ENCODE assay signal across 8 cellular contexts in the genomic region with DNA sequence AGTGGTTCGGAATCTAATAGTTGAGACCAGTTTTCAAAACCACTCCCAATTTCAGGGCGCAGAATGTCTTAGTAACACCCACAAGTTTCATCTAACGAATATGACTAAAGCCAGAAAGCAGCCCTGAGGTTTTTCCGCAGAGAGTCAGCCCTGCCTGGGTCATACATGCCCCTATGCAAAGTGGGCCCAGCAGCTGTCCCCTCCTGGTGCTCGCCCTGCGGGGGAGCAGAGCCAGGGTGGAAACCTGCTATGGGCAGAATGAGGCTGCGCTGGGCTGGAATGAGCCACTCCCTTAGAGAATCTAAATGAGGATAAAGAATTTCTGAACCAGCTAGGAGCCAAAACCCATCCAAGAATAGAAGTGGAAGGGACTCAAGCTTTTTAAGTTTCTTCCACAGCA.
DNase-seq lines count a peak whose midpoint lies in the region; ATAC-seq and TF ChIP-seq lines count a peak whose summit lies in the region.
"Not testable (repeated sequence)": the region's sequence is repeated elsewhere in the genome, so short reads cannot be mapped to it uniquely, and the experiment has no call there.

No MANE protein-coding gene starts in this region.

- not testable (repeated sequence) for H3K9me3 ChIP-seq in mucosa of descending colon

- peak overlapping the region; percentile 68 for H3K27ac Mint-ChIP-seq in activated CD4-positive, alpha-beta T cell treated with anti-CD3 and anti-CD28 coated beads for 36 hours
- H3K27ac Mint-ChIP-seq in activated T-helper 2 cell treated with anti-CD3 and anti-CD28 coated beads, Interferon-gamma antibody, Interleukin-2, Interleukin-4, amounts not matched to agents 10 μg/mL and 5 μg/mL and 100 μg/mL, durations not matched to agents 14 hours and 24 hours and 36 hours, result peak overlapping the region; percentile 90

- TF ChIP-seq CTCF in mucosa of descending colon (IDR thresholded peaks at IDR 0.05), result not testable (repeated sequence)

- not testable (repeated sequence) for H3K36me3 Mint-ChIP-seq in activated CD4-positive, alpha-beta T cell treated with anti-CD3 and anti-CD28 coated beads for 36 hours (ENCODE audit: low read depth); activated T-helper 2 cell treated with anti-CD3 and anti-CD28 coated beads, Interferon-gamma antibody, Interleukin-2, Interleukin-4, amounts not matched to agents 10 μg/mL and 5 μg/mL and 100 μg/mL, durations not matched to agents 14 hours and 24 hours and 36 hours (ENCODE audit: low read depth)

- H3K4me1 ChIP-seq in mucosa of descending colon (ENCODE audit: low read depth), result not testable (repeated sequence)

- ATAC-seq in GM19395 (IDR thresholded peaks at IDR 0.05; ENCODE audit: unreplicated experiment) (peak; percentile 78), HG02571 (IDR thresholded peaks at IDR 0.05; ENCODE audit: unreplicated experiment) (peak; percentile 74), HG03432 (IDR thresholded peaks at IDR 0.05; ENCODE audit: unreplicated experiment) (peak; percentile 64), mucosa of descending colon (peak; percentile 47)
- peak; percentile 91 for ATAC-seq in activated CD4-positive, alpha-beta T cell treated with anti-CD3 and anti-CD28 coated beads for 36 hours

- CTCF ChIA-PET in activated CD4-positive, alpha-beta T cell treated with anti-CD3 and anti-CD28 coated beads for 36 hours (lab: Charles Lee), result interaction anchor here (0.7 to 0.8 kb wide), 3 partner anchors 21 to 113 kb away, joined by 3 to 4 read pairs (median 3); no protein-coding TSS in a partner anchor

- intact Hi-C loops in activated CD4-positive, alpha-beta T cell treated with anti-CD3 and anti-CD28 coated beads for 36 hours (cut with DNase I, micrococcal nuclease), result loop anchor here (5.0 kb wide), 1 partner anchor 51 kb away; no protein-coding TSS in a partner anchor
- intact Hi-C loops in activated T-helper 2 cell treated with anti-CD3 and anti-CD28 coated beads, Interferon-gamma antibody, Interleukin-2, Interleukin-4, amounts not matched to agents 10 μg/mL and 5 μg/mL and 100 μg/mL, durations not matched to agents 14 hours and 24 hours and 36 hours (cut with micrococcal nuclease), result loop anchor here (1.0 to 5.0 kb wide), 3 partner anchors 20 to 71 kb away; a partner anchor contains a TSS
- intact Hi-C loops in mucosa of descending colon (cut with DNase I, micrococcal nuclease), result not testable (repeated sequence)

- H3K4me3 ChIP-seq in mucosa of descending colon, result not testable (repeated sequence)

- H3K36me3 ChIP-seq in mucosa of descending colon (ENCODE audit: low read depth), result not testable (repeated sequence)

- peaks cover 29% of the 10 kb centered on the region for H3K4me1 Mint-ChIP-seq in activated CD4-positive, alpha-beta T cell treated with anti-CD3 and anti-CD28 coated beads for 36 hours
- peaks cover 72% of the 10 kb centered on the region for H3K4me1 Mint-ChIP-seq in activated T-helper 2 cell treated with anti-CD3 and anti-CD28 coated beads, Interferon-gamma antibody, Interleukin-2, Interleukin-4, amounts not matched to agents 10 μg/mL and 5 μg/mL and 100 μg/mL, durations not matched to agents 14 hours and 24 hours and 36 hours (ENCODE audit: low read depth)

- DNase-seq in ELF-1 (ENCODE audit: low read depth, low spot score) (peak; percentile 36), mucosa of descending colon (peak in 2 of 3 donors; percentile 33 to 56)
- peak; percentile 70 for DNase-seq in activated CD4-positive, alpha-beta T cell treated with anti-CD3 and anti-CD28 coated beads for 36 hours
- DNase-seq in activated T-helper 2 cell treated with anti-CD3 and anti-CD28 coated beads, Interferon-gamma antibody, Interleukin-2, Interleukin-4, amounts not matched to agents 10 μg/mL and 5 μg/mL and 100 μg/mL, durations not matched to agents 14 hours and 24 hours and 36 hours (ENCODE audit: low spot score), result peak; percentile 30
- DNase-seq in stimulated activated CD8-positive, alpha-beta memory T cell treated with anti-CD3 and anti-CD28 coated beads, Interleukin-2, amount 100 ng/mL, for 48 hours (ENCODE audit: low read depth in 2 of 2), result peak; percentile 31 to 62

- H3K27me3 Mint-ChIP-seq in activated CD4-positive, alpha-beta T cell treated with anti-CD3 and anti-CD28 coated beads for 36 hours; activated T-helper 2 cell treated with anti-CD3 and anti-CD28 coated beads, Interferon-gamma antibody, Interleukin-2, Interleukin-4, amounts not matched to agents 10 μg/mL and 5 μg/mL and 100 μg/mL, durations not matched to agents 14 hours and 24 hours and 36 hours (ENCODE audit: low read depth): not testable (repeated sequence)

- POLR2A ChIA-PET in activated CD4-positive, alpha-beta T cell treated with anti-CD3 and anti-CD28 coated beads for 36 hours (lab: Charles Lee), result interaction anchor here (0.7 kb wide), 1 partner anchor 49 kb away, joined by 6 read pairs; no protein-coding TSS in a partner anchor

- not testable (repeated sequence) for H3K9me3 Mint-ChIP-seq in activated CD4-positive, alpha-beta T cell treated with anti-CD3 and anti-CD28 coated beads for 36 hours (ENCODE audit: low read depth); activated T-helper 2 cell treated with anti-CD3 and anti-CD28 coated beads, Interferon-gamma antibody, Interleukin-2, Interleukin-4, amounts not matched to agents 10 μg/mL and 5 μg/mL and 100 μg/mL, durations not matched to agents 14 hours and 24 hours and 36 hours

- H3K4me3 Mint-ChIP-seq in activated CD4-positive, alpha-beta T cell treated with anti-CD3 and anti-CD28 coated beads for 36 hours; activated T-helper 2 cell treated with anti-CD3 and anti-CD28 coated beads, Interferon-gamma antibody, Interleukin-2, Interleukin-4, amounts not matched to agents 10 μg/mL and 5 μg/mL and 100 μg/mL, durations not matched to agents 14 hours and 24 hours and 36 hours (ENCODE audit: low read depth): not testable (repeated sequence)
